In the genomic region with DNA sequence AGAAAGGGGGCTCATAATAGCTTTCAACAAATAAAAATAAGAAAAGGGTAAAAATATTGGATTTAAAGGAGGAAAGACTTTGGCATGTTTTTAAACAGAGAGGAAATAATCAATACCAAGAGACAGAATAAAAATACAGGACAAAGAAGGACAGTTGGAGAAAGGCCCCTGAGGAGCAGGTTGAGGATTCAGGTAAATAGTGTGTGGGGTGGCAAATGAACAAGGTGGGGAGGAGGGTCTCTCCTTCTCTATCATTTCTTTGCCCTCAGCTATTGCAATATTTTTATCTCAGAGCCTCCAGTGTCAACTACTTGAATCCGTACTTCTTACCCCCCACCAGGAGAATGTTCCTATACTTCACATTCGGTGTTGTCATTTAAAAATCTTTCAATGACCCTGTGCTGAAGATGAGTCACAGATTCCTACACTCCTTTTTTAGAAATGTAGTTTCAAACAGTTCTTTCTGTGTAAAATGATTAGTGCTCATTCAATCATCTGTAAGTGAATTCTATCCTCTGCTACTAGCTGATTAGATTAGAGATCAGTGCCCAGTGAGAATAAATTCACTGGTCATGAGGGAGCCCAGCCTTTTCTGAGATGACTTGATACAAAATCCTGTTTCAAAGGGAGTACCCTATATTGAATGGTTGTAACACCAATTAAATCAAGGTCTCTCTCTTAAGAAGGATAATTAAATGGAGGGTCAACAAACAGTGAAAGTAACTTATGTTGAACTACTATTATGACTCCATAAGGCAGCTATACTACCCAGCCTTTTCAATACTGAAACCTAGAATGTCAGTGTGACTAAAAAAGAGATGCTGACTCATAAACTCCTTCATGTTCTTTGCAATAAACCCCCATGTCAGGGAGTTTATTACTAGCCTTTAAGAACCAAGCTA, we compare ENCODE assay signal across 8 cellular contexts. TPM values are rescaled to one million over a fixed set of nuclear protein-coding genes. Genes with fewer than 3 reads are reported as not detected.
DNase-seq lines count a peak whose midpoint lies in the region; ATAC-seq and TF ChIP-seq lines count a peak whose summit lies in the region.

No MANE protein-coding gene starts in this region.

- H3K27me3 Mint-ChIP-seq in activated T-cell treated with anti-CD3 and anti-CD28 coated beads, Interleukin-2, amount 50 U/mL, for 72 hours (ENCODE audit: low read depth), result peaks cover 64% of the 10 kb centered on the region
- no peaks in the 10 kb centered on the region for H3K27me3 Mint-ChIP-seq in WTC11 (ENCODE audit: low read depth)
- H3K27me3 Mint-ChIP-seq in stimulated activated naive CD8-positive, alpha-beta T cell treated with anti-CD3 and anti-CD28 coated beads, Interleukin-15, amount 100 ng/mL, for 72 hours, result peaks cover 29% of the 10 kb centered on the region

- no peak for TF ChIP-seq CTCF in WTC11 (IDR thresholded peaks at IDR 0.05)

- peak overlapping the region; percentile 60 to 64 for H3K4me3 Mint-ChIP-seq in activated T-cell treated with anti-CD3 and anti-CD28 coated beads, Interleukin-2, amount 50 U/mL, for 72 hours
- no peak overlapping the region for H3K4me3 Mint-ChIP-seq in WTC11
- H3K4me3 Mint-ChIP-seq in stimulated activated naive CD8-positive, alpha-beta T cell treated with anti-CD3 and anti-CD28 coated beads, Interleukin-15, amount 100 ng/mL, for 72 hours, result peak overlapping the region; percentile 6 to 53

- CTCF ChIA-PET in WTC11 (lab: Charles Lee), result no interaction called here

- H3K9me3 Mint-ChIP-seq in activated T-cell treated with anti-CD3 and anti-CD28 coated beads, Interleukin-2, amount 50 U/mL, for 72 hours, result peaks cover 0 to 9% of the 10 kb centered on the region in 2 donors
- no peaks in the 10 kb centered on the region; the same call in 1 of the 2 replicates for H3K9me3 Mint-ChIP-seq in WTC11
- peaks cover 3 to 8% of the 10 kb centered on the region in 2 donors for H3K9me3 Mint-ChIP-seq in stimulated activated naive CD8-positive, alpha-beta T cell treated with anti-CD3 and anti-CD28 coated beads, Interleukin-15, amount 100 ng/mL, for 72 hours

- POLR2A ChIA-PET in WTC11 (lab: Charles Lee), result no interaction called here

- H3K36me3 Mint-ChIP-seq in activated T-cell treated with anti-CD3 and anti-CD28 coated beads, Interleukin-2, amount 50 U/mL, for 72 hours (ENCODE audit: insufficient read depth in 2 of 2), result peaks cover 2 to 5% of the 10 kb centered on the region in 2 donors
- no peaks in the 10 kb centered on the region for H3K36me3 Mint-ChIP-seq in WTC11

- DNase-seq in activated T-cell treated with anti-CD3 and anti-CD28 coated beads, Interleukin-2, amount 50 U/mL, for 72 hours, result no peak
- DNase-seq in activated T-cell treated with anti-CD3 and anti-CD28 coated beads for 4 hours (no peak), WTC11 (ENCODE audit: low spot score) (no peak), superior temporal gyrus (ENCODE audit: extremely low spot score) (no peak), ecto neural progenitor cell (ENCODE audit: low spot score) (no peak)
- DNase-seq in stimulated activated naive CD8-positive, alpha-beta T cell treated with anti-CD3 and anti-CD28 coated beads, Interleukin-15, amount 100 ng/mL, for 72 hours, result peak in 1 of 2 donors; percentile 16
- no peak for DNase-seq in central memory CD4-positive, alpha-beta T cell

- H3K4me1 Mint-ChIP-seq in activated T-cell treated with anti-CD3 and anti-CD28 coated beads, Interleukin-2, amount 50 U/mL, for 72 hours (ENCODE audit: low read depth), result peaks cover 30% of the 10 kb centered on the region
- H3K4me1 Mint-ChIP-seq in WTC11, result peaks cover 19% of the 10 kb centered on the region
- peaks cover 24% of the 10 kb centered on the region for H3K4me1 Mint-ChIP-seq in stimulated activated naive CD8-positive, alpha-beta T cell treated with anti-CD3 and anti-CD28 coated beads, Interleukin-15, amount 100 ng/mL, for 72 hours

- H3K27ac Mint-ChIP-seq in activated T-cell treated with anti-CD3 and anti-CD28 coated beads, Interleukin-2, amount 50 U/mL, for 72 hours, result peak overlapping the region; percentile 5
- no peak overlapping the region for H3K27ac Mint-ChIP-seq in WTC11
- peak overlapping the region; percentile 49 for H3K27ac Mint-ChIP-seq in stimulated activated naive CD8-positive, alpha-beta T cell treated with anti-CD3 and anti-CD28 coated beads, Interleukin-15, amount 100 ng/mL, for 72 hours

- ATAC-seq in activated T-cell treated with anti-CD3 and anti-CD28 coated beads, Interleukin-2, amount 50 U/mL, for 72 hours (replicated peaks in 1 of 2), result peak; percentile 89 to 90
- ATAC-seq in HG03066 (IDR thresholded peaks at IDR 0.05; ENCODE audit: low read depth, unreplicated experiment), result peak; percentile 99
- peak; percentile 50 for ATAC-seq in WTC11
- ATAC-seq in stimulated activated naive CD8-positive, alpha-beta T cell treated with anti-CD3 and anti-CD28 coated beads, Interleukin-15, amount 100 ng/mL, for 72 hours, result peak; percentile 96

TF ChIP-seq in WTC11, 78 proteins besides CTCF, POLR2A, EP300 and RAD21:
- TF ChIP-seq MYBL2 (CRISPR knock-in tag; IDR thresholded peaks at IDR 0.05) (no peak), TP53 (CRISPR knock-in tag; IDR thresholded peaks at IDR 0.05) (no peak), FOXJ3 (CRISPR knock-in tag; IDR thresholded peaks at IDR 0.05; ENCODE audit: borderline replicate concordance) (no peak), RELA (CRISPR knock-in tag; IDR thresholded peaks at IDR 0.05; ENCODE audit: borderline replicate concordance) (no peak), ZNF232 (CRISPR knock-in tag; IDR thresholded peaks at IDR 0.05) (no peak), MXD4 (CRISPR knock-in tag; IDR thresholded peaks at IDR 0.05; ENCODE audit: borderline replicate concordance) (no peak)
- TF ChIP-seq, protein P1, sequence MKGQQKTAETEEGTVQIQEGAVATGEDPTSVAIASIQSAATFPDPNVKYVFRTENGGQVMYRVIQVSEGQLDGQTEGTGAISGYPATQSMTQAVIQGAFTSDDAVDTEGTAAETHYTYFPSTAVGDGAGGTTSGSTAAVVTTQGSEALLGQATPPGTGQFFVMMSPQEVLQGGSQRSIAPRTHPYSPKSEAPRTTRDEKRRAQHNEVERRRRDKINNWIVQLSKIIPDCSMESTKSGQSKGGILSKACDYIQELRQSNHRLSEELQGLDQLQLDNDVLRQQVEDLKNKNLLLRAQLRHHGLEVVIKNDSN (CRISPR knock-in tag; IDR thresholded peaks at IDR 0.05), result no peak
- TF ChIP-seq, protein P2, sequence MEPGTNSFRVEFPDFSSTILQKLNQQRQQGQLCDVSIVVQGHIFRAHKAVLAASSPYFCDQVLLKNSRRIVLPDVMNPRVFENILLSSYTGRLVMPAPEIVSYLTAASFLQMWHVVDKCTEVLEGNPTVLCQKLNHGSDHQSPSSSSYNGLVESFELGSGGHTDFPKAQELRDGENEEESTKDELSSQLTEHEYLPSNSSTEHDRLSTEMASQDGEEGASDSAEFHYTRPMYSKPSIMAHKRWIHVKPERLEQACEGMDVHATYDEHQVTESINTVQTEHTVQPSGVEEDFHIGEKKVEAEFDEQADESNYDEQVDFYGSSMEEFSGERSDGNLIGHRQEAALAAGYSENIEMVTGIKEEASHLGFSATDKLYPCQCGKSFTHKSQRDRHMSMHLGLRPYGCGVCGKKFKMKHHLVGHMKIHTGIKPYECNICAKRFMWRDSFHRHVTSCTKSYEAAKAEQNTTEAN (CRISPR knock-in tag; IDR thresholded peaks at IDR 0.05), result no peak
- TF ChIP-seq, protein P3, sequence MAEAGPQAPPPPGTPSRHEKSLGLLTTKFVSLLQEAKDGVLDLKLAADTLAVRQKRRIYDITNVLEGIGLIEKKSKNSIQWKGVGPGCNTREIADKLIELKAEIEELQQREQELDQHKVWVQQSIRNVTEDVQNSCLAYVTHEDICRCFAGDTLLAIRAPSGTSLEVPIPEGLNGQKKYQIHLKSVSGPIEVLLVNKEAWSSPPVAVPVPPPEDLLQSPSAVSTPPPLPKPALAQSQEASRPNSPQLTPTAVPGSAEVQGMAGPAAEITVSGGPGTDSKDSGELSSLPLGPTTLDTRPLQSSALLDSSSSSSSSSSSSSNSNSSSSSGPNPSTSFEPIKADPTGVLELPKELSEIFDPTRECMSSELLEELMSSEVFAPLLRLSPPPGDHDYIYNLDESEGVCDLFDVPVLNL (CRISPR knock-in tag; IDR thresholded peaks at IDR 0.05; ENCODE audit: borderline replicate concordance, low read depth), result no peak

RNA-seq across cellular contexts. Expression of a gene that starts 50.4 kb away (rescaled TPM):
- not detected for total RNA-seq in activated T-cell treated with anti-CD3 and anti-CD28 coated beads, Interleukin-2, amount 50 U/mL, for 72 hours
- total RNA-seq in WTC11 (2021), result 0.21 to 0.53 TPM (median 0.33 TPM) in 3 replicates
